ENCODE assay signal across 11 cellular contexts in genomic region chr3:57949779-57950618, GRCh38. TPM values are rescaled to one million over a fixed set of nuclear protein-coding genes. Genes with fewer than 3 reads are reported as not detected.
A peak's percentile ranks its signal among the peaks of the same experiment; 100 is the strongest.
DNase-seq lines count a peak whose midpoint lies in the region; FAIRE-seq and TF ChIP-seq lines count a peak whose summit lies in the region.
"Had no signal": no experiment of that assay in that cellular context is flagged by ENCODE, and none has a peak within 500 bp of the region (broad histone marks: within the 10 kb centered on the region; RNA-seq: fewer than 3 reads in every experiment).

No MANE protein-coding gene starts in this region.

- WGBS in esophagus squamous epithelium, 2 donors: 38 to 63% methylated on average over 3 to 7 of the region's 7 CpGs

- H3K4me1 ChIP-seq in esophagus squamous epithelium: peaks cover 19 to 52% (median 36%) of the 10 kb centered on the region in 3 donors

- in situ Hi-C loops in GM13976 (cut with MboI; ENCODE audit: low sequenced_read_pairs, unreplicated experiment): no loop called here

- no peak overlapping the region for H3K4me3 ChIP-seq in esophagus squamous epithelium

- intact Hi-C loops in esophagus squamous epithelium (cut with DNase I): no loop called here

- H3K4me1 Mint-ChIP-seq in osteocyte (ENCODE audit: unreplicated experiment) (peaks cover 48% of the 10 kb centered on the region), immature natural killer cell (peaks cover 2 to 11% of the 10 kb centered on the region in 2 donors)

- H3K36me3 Mint-ChIP-seq in osteocyte (ENCODE audit: unreplicated experiment) (no peaks in the 10 kb centered on the region), immature natural killer cell (no peaks in the 10 kb centered on the region)

- TF ChIP-seq CTCF in esophagus squamous epithelium (IDR thresholded peaks at IDR 0.05) (peak in 4 of 6 experiments; percentile 22 to 61 (median 48)), osteocyte (IDR thresholded peaks at IDR 0.05) (peak; percentile 16), GM13976 (IDR thresholded peaks at IDR 0.05; ENCODE audit: borderline replicate concordance, control extremely low read depth, extremely low read depth, insufficient read depth, missing control alignments) (no peak)

- H3K27me3 Mint-ChIP-seq in osteocyte (ENCODE audit: unreplicated experiment) (no peaks in the 10 kb centered on the region), immature natural killer cell (ENCODE audit: low read depth in 3 of 3) (peaks cover 0 to 2% (median 0%) of the 10 kb centered on the region in 3 donors)

- H3K9me3 ChIP-seq in esophagus squamous epithelium: no peaks in the 10 kb centered on the region

- H3K27ac ChIP-seq in esophagus squamous epithelium: peak overlapping the region; percentile 54 to 91 (median 78)

- no peak overlapping the region for H3K27ac Mint-ChIP-seq in osteocyte (ENCODE audit: unreplicated experiment)
- H3K27ac Mint-ChIP-seq in immature natural killer cell: no peak overlapping the region

- no peak for TF ChIP-seq POLR2A in esophagus squamous epithelium (IDR thresholded peaks at IDR 0.05)

- DNase-seq in COLO829 (ENCODE audit: low spot score): peak; percentile 45
- DNase-seq in RCC 7860 (ENCODE audit: low spot score): peak; percentile 61
- no peak for DNase-seq in esophagus squamous epithelium (lab: John Stamatoyannopoulos, UW)
- DNase-seq in osteocyte (ENCODE audit: extremely low spot score, unreplicated experiment): no peak
- no peak for DNase-seq in GM13976 (ENCODE audit: low spot score)
- no peak for DNase-seq in immature natural killer cell
- no peak for DNase-seq in NCI-H2081 treated with DMSO at 0.1 percent for 48 hours (lab: John Stamatoyannopoulos, UW)
- no peak for DNase-seq in NCI-H1436 (lab: John Stamatoyannopoulos, UW)
- DNase-seq: NCI-H1417 treated with DMSO at 0.1 percent for 48 hours; stimulated activated CD4-positive, alpha-beta T cell treated with anti-CD3 and anti-CD28 coated beads, Interleukin-4, amount 100 ng/mL, for 1 hour had no signal

- peak; percentile 70 for FAIRE-seq in RCC 7860 (lab: Jason Lieb, UNC)
- FAIRE-seq: islet of Langerhans had no signal

- no peak overlapping the region for H3K4me3 Mint-ChIP-seq in osteocyte (ENCODE audit: unreplicated experiment)
- H3K4me3 Mint-ChIP-seq in immature natural killer cell: no peak overlapping the region

- H3K36me3 ChIP-seq in esophagus squamous epithelium: no peaks in the 10 kb centered on the region

- H3K27me3 ChIP-seq in esophagus squamous epithelium: no peaks in the 10 kb centered on the region

- no peaks in the 10 kb centered on the region for H3K9me3 Mint-ChIP-seq in osteocyte (ENCODE audit: unreplicated experiment)
- no peaks in the 10 kb centered on the region for H3K9me3 Mint-ChIP-seq in immature natural killer cell

RNA-seq across cellular contexts. Expression of gene FLNB, which starts 58.2 kb away (rescaled TPM):
- 10 to 100 TPM; 65.4 to 77.0 (median 71.5) TPM for total RNA-seq in esophagus squamous epithelium
- 72.9 and 77.9 TPM in 2 replicates for total RNA-seq in osteocyte
- 10 to 100 TPM in 1 of 3 donors, 1 to 10 TPM in 1, under 1 TPM in 1; 0.94 to 14.9 (median 7.5) TPM for polyA plus RNA-seq in immature natural killer cell

Comparison
In these comparisons a context has a peak if more than half of its experiments do, and no peak if none do; other contexts are left out.
1. DNase-seq: peak in COLO829 (single experiment) and RCC 7860 (single experiment); none in esophagus squamous epithelium (single experiment), osteocyte (single experiment), GM13976 (single experiment), immature natural killer cell (0 of 3), NCI-H2081 treated with DMSO at 0.1 percent for 48 hours (single experiment) and NCI-H1436 (single experiment).